12 cellular contexts compared by ENCODE assay signal in the genomic region with DNA sequence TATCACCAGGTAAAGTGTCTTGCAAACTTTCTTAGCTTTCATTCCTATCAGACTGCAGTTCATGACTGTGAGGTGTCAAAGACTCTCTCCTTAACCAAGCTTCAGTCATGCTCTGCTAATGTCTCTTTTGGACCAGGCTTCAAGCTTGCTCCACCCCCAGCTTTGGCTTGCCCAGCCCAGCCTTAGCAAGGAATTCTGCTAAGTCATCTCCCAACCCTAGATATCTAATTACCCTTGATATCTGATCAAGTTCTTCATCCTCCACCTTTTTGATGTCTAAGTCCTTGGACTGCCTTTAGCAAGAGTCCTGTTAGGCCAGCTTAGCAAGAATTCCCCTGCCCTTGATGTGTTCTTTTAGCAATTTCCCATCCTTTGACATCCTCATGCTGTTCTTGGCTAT.
DNase-seq lines count a peak whose midpoint lies in the region; ATAC-seq and TF ChIP-seq lines count a peak whose summit lies in the region.
"Had no signal": no experiment of that assay in that cellular context is flagged by ENCODE, and none has a peak within 500 bp of the region (broad histone marks: within the 10 kb centered on the region; RNA-seq: fewer than 3 reads in every experiment).

No MANE protein-coding gene starts in this region.

- DNase-seq in AG09319 (ENCODE audit: extremely low read depth, low read depth) (peak; percentile 16), HCT116 (ENCODE audit: low read depth, low spot score) (no peak), WTC11 (ENCODE audit: low spot score) (no peak), hepatic stellate cell (ENCODE audit: low spot score) (peak; percentile 16), caudate nucleus (lab: John Stamatoyannopoulos, UW) (no peak), NCI-H2029 treated with DMSO at 0.1 percent for 48 hours (lab: John Stamatoyannopoulos, UW) (no peak), dorsolateral prefrontal cortex (no peak), DMS79 treated with DMSO at 0.1 percent for 48 hours (lab: John Stamatoyannopoulos, UW) (no peak)
- DNase-seq: activated CD4-positive, CD25-positive, alpha-beta regulatory T cell treated with anti-CD3 and anti-CD28 coated beads, Interleukin-2, amount 50 U/mL, for 72 hours; anterior cingulate cortex; SIG-M5; stomach had no signal

- H3K4me3 ChIP-seq in HCT116 (replicated peaks in 1 of 2; ENCODE audit: low read depth in 1 of 2, low read length in 2 of 2) (no peak overlapping the region), dorsolateral prefrontal cortex (no peak overlapping the region)
- H3K4me3 ChIP-seq: stomach had no signal

- no peak overlapping the region for H2AFZ ChIP-seq in HCT116 (ENCODE audit: low read depth, low read length, poor library complexity, severe bottlenecking)

- POLR2A ChIA-PET in HCT116 (lab: Charles Lee) (interaction anchor here (0.6 kb wide), 1 partner anchor 10 kb away, joined by 3 read pairs; no protein-coding TSS in a partner anchor), WTC11 (lab: Charles Lee) (no interaction called here)

- peaks cover 12 to 14% of the 10 kb centered on the region in 2 experiments; a peak in 3 of 4 replicates for H3K4me1 ChIP-seq in HCT116 (ENCODE audit: control insufficient read depth in 1 of 2, insufficient read depth in 2 of 2, low read length in 2 of 2)

- RAD21 ChIA-PET in HCT116 (lab: Charles Lee; ENCODE audit: low non-redundant PET in 1 of 2, low total read pairs in 2 of 2, uncharacterized antibody in 2 of 2, unreplicated experiment in 2 of 2) = no interaction called here

- TF ChIP-seq POLR2A in HCT116 (IDR thresholded peaks at IDR 0.05; ENCODE audit: borderline replicate concordance, extremely low read depth, insufficient read depth, insufficient read length) = no peak

- no peaks in the 10 kb centered on the region for H3K36me3 ChIP-seq in HCT116 (ENCODE audit: control insufficient read depth in 1 of 2, insufficient read depth in 2 of 2, low read length in 2 of 2)

- intact Hi-C loops in HCT116 (cut with micrococcal nuclease) (no loop called here), dorsolateral prefrontal cortex (cut with DNase I) (no loop called here)

- H3K9me2 ChIP-seq in HCT116 (ENCODE audit: insufficient read depth) = no peaks in the 10 kb centered on the region

- H3K36me3 Mint-ChIP-seq in WTC11 = peaks cover 19% of the 10 kb centered on the region

- peaks cover 15% of the 10 kb centered on the region for H3K4me1 Mint-ChIP-seq in WTC11

- no peaks in the 10 kb centered on the region for H3K27me3 Mint-ChIP-seq in WTC11 (ENCODE audit: low read depth)

- peak overlapping the region; percentile 20; the same call in 1 of the 2 replicates for H3K4me2 ChIP-seq in HCT116 (ENCODE audit: low read length)

- ATAC-seq in HCT116 (peak; percentile 64; the same call in 1 of the 2 replicates), WTC11 (peak; percentile 47)

- no TSS peak for BruUV-seq in HCT116 (replicated peaks; lab: Mats Ljungman, UMichigan)

- H3K9me3 Mint-ChIP-seq in WTC11 = peaks cover 6% of the 10 kb centered on the region; the same call in 1 of the 2 replicates

- peaks cover 5% of the 10 kb centered on the region; the same call in 1 of the 2 replicates for H3K79me2 ChIP-seq in HCT116 (ENCODE audit: insufficient read depth, low read length)

- no peak overlapping the region for H3K27ac ChIP-seq in HCT116 (ENCODE audit: low read depth, low read length)
- H3K27ac ChIP-seq in caudate nucleus (ENCODE audit: low read depth, low read length) = no peak overlapping the region
- no peak overlapping the region for H3K27ac ChIP-seq in dorsolateral prefrontal cortex
- H3K27ac ChIP-seq: stomach had no signal

- H3K27me3 ChIP-seq in HCT116 (ENCODE audit: insufficient read depth, low read length) = no peaks in the 10 kb centered on the region
- no peaks in the 10 kb centered on the region for H3K27me3 ChIP-seq in dorsolateral prefrontal cortex
- H3K27me3 ChIP-seq: stomach had no signal

- H4K20me1 ChIP-seq in HCT116 (ENCODE audit: insufficient read depth) = no peaks in the 10 kb centered on the region

- TF ChIP-seq CTCF in AG09319 (IDR thresholded peaks at IDR 0.05; ENCODE audit: low read depth, low read length) (no peak), HCT116 (IDR thresholded peaks at IDR 0.05 in 2 of 3, conservative IDR thresholded peaks at IDR 0.05 in 1 of 3; ENCODE audit: borderline replicate concordance in 1 of 3, insufficient read depth in 1 of 3, low read depth in 2 of 3, low read length in 2 of 3) (no peak), WTC11 (IDR thresholded peaks at IDR 0.05) (no peak), dorsolateral prefrontal cortex (IDR thresholded peaks at IDR 0.05 in 54 of 56, conservative IDR thresholded peaks at IDR 0.05 in 2 of 56; ENCODE audit: low read depth in 1 of 56, partially characterized antibody in 56 of 56) (no peak)

- H3K27ac Mint-ChIP-seq in WTC11 = peak overlapping the region; percentile 24; the same call in 1 of the 2 replicates

- CTCF ChIA-PET in HCT116 (lab: Charles Lee) (interaction anchor here (1.1 kb wide), 1 partner anchor 637 kb away, joined by 3 read pairs; no protein-coding TSS in a partner anchor), WTC11 (lab: Charles Lee) (interaction anchor here (0.6 to 2.3 kb wide), 11 partner anchors 9 to 888 kb away, joined by 3 to 14 read pairs (median 4); no protein-coding TSS in a partner anchor)

- no peak overlapping the region for H3K4me3 Mint-ChIP-seq in WTC11

- H3K9ac ChIP-seq in HCT116 (ENCODE audit: low read length) = no peak overlapping the region

- 0 out of 4 replicates have a peak, but pooled peaks cover 0 to 7% of the 10 kb centered on the region in 2 experiments for H3K9me3 ChIP-seq in HCT116 (ENCODE audit: control insufficient read depth in 1 of 2, insufficient read depth in 1 of 2, low read depth in 1 of 2, low read length in 2 of 2)
- H3K9me3 ChIP-seq: stomach had no signal

- TF ChIP-seq RAD21 in HCT116 (IDR thresholded peaks at IDR 0.05; ENCODE audit: low read depth) = no peak

TF ChIP-seq in HCT116, 20 proteins besides CTCF, POLR2A, EP300 and RAD21:
- TF ChIP-seq ZNF274 (IDR thresholded peaks at IDR 0.05; ENCODE audit: low read depth, low read length) = no peak
- TF ChIP-seq TCF7L2 (IDR thresholded peaks at IDR 0.05; ENCODE audit: borderline replicate concordance, extremely low read depth, insufficient read depth, insufficient read length) = peak; percentile 21
TF ChIP-seq in HCT116: peak in this region for 1.

TF ChIP-seq in WTC11, 78 proteins besides CTCF, POLR2A, EP300 and RAD21:
- TF ChIP-seq OVOL2 (CRISPR knock-in tag; IDR thresholded peaks at IDR 0.05; ENCODE audit: borderline replicate concordance) (no peak), GRHL2 (CRISPR knock-in tag; IDR thresholded peaks at IDR 0.05; ENCODE audit: insufficient replicate concordance, severe bottlenecking) (no peak), PRRX2 (CRISPR knock-in tag; IDR thresholded peaks at IDR 0.05) (no peak), SMAD3 (CRISPR knock-in tag; IDR thresholded peaks at IDR 0.05; ENCODE audit: borderline replicate concordance) (no peak)
- TF ChIP-seq, protein P1, sequence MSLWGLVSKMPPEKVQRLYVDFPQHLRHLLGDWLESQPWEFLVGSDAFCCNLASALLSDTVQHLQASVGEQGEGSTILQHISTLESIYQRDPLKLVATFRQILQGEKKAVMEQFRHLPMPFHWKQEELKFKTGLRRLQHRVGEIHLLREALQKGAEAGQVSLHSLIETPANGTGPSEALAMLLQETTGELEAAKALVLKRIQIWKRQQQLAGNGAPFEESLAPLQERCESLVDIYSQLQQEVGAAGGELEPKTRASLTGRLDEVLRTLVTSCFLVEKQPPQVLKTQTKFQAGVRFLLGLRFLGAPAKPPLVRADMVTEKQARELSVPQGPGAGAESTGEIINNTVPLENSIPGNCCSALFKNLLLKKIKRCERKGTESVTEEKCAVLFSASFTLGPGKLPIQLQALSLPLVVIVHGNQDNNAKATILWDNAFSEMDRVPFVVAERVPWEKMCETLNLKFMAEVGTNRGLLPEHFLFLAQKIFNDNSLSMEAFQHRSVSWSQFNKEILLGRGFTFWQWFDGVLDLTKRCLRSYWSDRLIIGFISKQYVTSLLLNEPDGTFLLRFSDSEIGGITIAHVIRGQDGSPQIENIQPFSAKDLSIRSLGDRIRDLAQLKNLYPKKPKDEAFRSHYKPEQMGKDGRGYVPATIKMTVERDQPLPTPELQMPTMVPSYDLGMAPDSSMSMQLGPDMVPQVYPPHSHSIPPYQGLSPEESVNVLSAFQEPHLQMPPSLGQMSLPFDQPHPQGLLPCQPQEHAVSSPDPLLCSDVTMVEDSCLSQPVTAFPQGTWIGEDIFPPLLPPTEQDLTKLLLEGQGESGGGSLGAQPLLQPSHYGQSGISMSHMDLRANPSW (CRISPR knock-in tag; conservative IDR thresholded peaks at IDR 0.05; ENCODE audit: low read depth) = no peak
- TF ChIP-seq, protein P2, sequence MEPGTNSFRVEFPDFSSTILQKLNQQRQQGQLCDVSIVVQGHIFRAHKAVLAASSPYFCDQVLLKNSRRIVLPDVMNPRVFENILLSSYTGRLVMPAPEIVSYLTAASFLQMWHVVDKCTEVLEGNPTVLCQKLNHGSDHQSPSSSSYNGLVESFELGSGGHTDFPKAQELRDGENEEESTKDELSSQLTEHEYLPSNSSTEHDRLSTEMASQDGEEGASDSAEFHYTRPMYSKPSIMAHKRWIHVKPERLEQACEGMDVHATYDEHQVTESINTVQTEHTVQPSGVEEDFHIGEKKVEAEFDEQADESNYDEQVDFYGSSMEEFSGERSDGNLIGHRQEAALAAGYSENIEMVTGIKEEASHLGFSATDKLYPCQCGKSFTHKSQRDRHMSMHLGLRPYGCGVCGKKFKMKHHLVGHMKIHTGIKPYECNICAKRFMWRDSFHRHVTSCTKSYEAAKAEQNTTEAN (CRISPR knock-in tag; IDR thresholded peaks at IDR 0.05) = no peak
- TF ChIP-seq, protein P3, sequence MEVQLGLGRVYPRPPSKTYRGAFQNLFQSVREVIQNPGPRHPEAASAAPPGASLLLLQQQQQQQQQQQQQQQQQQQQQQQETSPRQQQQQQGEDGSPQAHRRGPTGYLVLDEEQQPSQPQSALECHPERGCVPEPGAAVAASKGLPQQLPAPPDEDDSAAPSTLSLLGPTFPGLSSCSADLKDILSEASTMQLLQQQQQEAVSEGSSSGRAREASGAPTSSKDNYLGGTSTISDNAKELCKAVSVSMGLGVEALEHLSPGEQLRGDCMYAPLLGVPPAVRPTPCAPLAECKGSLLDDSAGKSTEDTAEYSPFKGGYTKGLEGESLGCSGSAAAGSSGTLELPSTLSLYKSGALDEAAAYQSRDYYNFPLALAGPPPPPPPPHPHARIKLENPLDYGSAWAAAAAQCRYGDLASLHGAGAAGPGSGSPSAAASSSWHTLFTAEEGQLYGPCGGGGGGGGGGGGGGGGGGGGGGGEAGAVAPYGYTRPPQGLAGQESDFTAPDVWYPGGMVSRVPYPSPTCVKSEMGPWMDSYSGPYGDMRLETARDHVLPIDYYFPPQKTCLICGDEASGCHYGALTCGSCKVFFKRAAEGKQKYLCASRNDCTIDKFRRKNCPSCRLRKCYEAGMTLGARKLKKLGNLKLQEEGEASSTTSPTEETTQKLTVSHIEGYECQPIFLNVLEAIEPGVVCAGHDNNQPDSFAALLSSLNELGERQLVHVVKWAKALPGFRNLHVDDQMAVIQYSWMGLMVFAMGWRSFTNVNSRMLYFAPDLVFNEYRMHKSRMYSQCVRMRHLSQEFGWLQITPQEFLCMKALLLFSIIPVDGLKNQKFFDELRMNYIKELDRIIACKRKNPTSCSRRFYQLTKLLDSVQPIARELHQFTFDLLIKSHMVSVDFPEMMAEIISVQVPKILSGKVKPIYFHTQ (CRISPR knock-in tag; IDR thresholded peaks at IDR 0.05) = no peak

Comparison
In these comparisons a context has a peak if more than half of its experiments do, and no peak if none do; other contexts are left out.
1. DNase-seq: peak in AG09319 (single experiment) and hepatic stellate cell (single experiment); none in HCT116 (single experiment), WTC11 (single experiment), caudate nucleus (0 of 61), NCI-H2029 treated with DMSO at 0.1 percent for 48 hours (single experiment), dorsolateral prefrontal cortex (0 of 10) and DMS79 treated with DMSO at 0.1 percent for 48 hours (single experiment).